Comparison of ENCODE assay signal across 2 cellular contexts in genomic region chr11:92266821-92267220, GRCh38.
TF ChIP-seq lines count a peak whose summit lies in the region.

No MANE protein-coding gene starts in this region.

TF ChIP-seq in IMR-90, 13 proteins besides CTCF, POLR2A, EP300 and RAD21:
- TF ChIP-seq CHD1 (IDR thresholded peaks at IDR 0.05; ENCODE audit: low read depth, low read length) (no peak), ELK1 (IDR thresholded peaks at IDR 0.05; ENCODE audit: borderline replicate concordance, low read depth, low read length) (no peak), RFX5 (IDR thresholded peaks at IDR 0.05; ENCODE audit: low read depth, low read length) (no peak), MAFK (IDR thresholded peaks at IDR 0.05; ENCODE audit: low read depth, low read length) (no peak), MXI1 (IDR thresholded peaks at IDR 0.05; ENCODE audit: borderline replicate concordance, low read depth, low read length) (no peak)

TF ChIP-seq in HepG2, 621 proteins besides CTCF, POLR2A, EP300 and RAD21:
- TF ChIP-seq HNF4A (CRISPR knock-in tag; IDR thresholded peaks at IDR 0.05) (peak; percentile 37; the same call in 1 of the 2 replicates), ESRRA (CRISPR knock-in tag; IDR thresholded peaks at IDR 0.05; ENCODE audit: low read depth) (no peak), MXD1 (CRISPR knock-in tag; IDR thresholded peaks at IDR 0.05) (no peak)
